8 cellular contexts compared by ENCODE assay signal in the genomic region with DNA sequence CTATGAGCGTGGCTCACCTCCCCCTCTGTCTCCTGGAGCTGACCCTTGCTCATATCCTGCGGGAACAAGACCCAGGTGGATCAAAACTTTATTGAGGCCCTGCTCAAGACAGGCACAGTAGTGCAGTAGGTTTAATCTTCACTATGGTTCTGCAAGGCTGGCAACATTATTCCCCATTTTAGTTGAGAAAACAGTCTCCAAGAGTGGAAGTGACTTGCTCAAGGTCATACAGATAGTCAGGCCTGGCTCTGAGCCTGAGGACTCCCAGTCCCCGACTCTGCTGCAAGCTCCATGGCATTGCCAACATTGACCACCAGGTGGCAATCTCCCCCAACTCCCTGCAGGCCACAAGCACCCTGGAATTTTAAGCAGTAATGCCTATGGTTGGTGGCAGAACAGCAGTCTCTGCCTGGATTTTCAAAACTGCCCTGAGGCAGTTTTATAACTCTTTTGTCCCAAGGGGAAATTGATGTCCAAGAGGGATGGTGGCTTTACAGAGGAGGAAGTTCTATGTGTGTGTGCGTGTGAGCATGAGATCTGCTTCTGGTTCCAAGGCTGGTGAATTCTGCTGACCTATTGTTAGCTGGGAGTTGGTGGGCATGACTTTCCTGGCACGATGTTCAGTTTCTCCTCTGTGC. TPM values are rescaled to one million over a fixed set of nuclear protein-coding genes. Genes with fewer than 3 reads are reported as not detected.
DNase-seq lines count a peak whose midpoint lies in the region; ATAC-seq and TF ChIP-seq lines count a peak whose summit lies in the region.

No MANE protein-coding gene starts in this region.

- H4K20me1 ChIP-seq in DND-41 (ENCODE audit: insufficient read depth, low read length): no peaks in the 10 kb centered on the region

- H3K27me3 ChIP-seq in DND-41 (ENCODE audit: insufficient read depth, low read length, poor library complexity) (no peaks in the 10 kb centered on the region), right cardiac atrium (ENCODE audit: control insufficient read depth, insufficient read depth) (no peaks in the 10 kb centered on the region)

- H3K4me2 ChIP-seq in DND-41 (ENCODE audit: insufficient read depth, low read length): no peak overlapping the region

- H3K27ac ChIP-seq in DND-41 (ENCODE audit: low read length): no peak overlapping the region
- peak overlapping the region; percentile 93 for H3K27ac ChIP-seq in angular gyrus (ENCODE audit: low read depth, low read length)
- peak overlapping the region; percentile 25 for H3K27ac ChIP-seq in right cardiac atrium (ENCODE audit: low read length)

- DNase-seq in DND-41: peak; percentile 80
- peak; percentile 70 for DNase-seq in HCEC 1CT
- peak; percentile 53 for DNase-seq in NCI-H1436 (lab: John Stamatoyannopoulos, UW)
- DNase-seq in T-helper 2 cell: peak; percentile 29 to 70 (median 57)
- DNase-seq in right cardiac atrium: peak; percentile 72 to 90 (median 87)
- peak; percentile 87 for DNase-seq in sciatic nerve (ENCODE audit: low spot score)

- H3K4me3 ChIP-seq in DND-41 (ENCODE audit: low read depth in 1 of 2, low read length in 2 of 2) (no peak overlapping the region), right cardiac atrium (ENCODE audit: low read length) (no peak overlapping the region)

- H3K79me2 ChIP-seq in DND-41 (ENCODE audit: insufficient read depth, low read length): no peaks in the 10 kb centered on the region

- WGBS in right cardiac atrium: 50% methylated on average over 5 of the region's 5 CpGs

- H3K4me1 ChIP-seq in DND-41 (ENCODE audit: insufficient read depth, low read length): no peaks in the 10 kb centered on the region
- H3K4me1 ChIP-seq in right cardiac atrium (ENCODE audit: control insufficient read depth, insufficient read depth, low read length): peaks cover 2% of the 10 kb centered on the region

- intact Hi-C loops in right cardiac atrium (cut with DNase I) (loop anchor here in 2 of 4 donors (10.0 kb wide), 1 partner anchor 222 kb away; a partner anchor contains a TSS), sciatic nerve (cut with DNase I) (no loop called here)

- H2AFZ ChIP-seq in DND-41 (ENCODE audit: low read depth, low read length): no peak overlapping the region

- TF ChIP-seq CTCF in DND-41 (IDR thresholded peaks at IDR 0.05; ENCODE audit: borderline replicate concordance, extremely low read depth, low read length, poor library complexity, severe bottlenecking): peak; percentile 98

- H3K9ac ChIP-seq in DND-41 (ENCODE audit: low read depth, low read length): no peak overlapping the region

- no peaks in the 10 kb centered on the region for H3K9me3 ChIP-seq in DND-41 (ENCODE audit: insufficient read depth, low read length, severe bottlenecking)
- H3K9me3 ChIP-seq in right cardiac atrium (ENCODE audit: control insufficient read depth, low read length): no peaks in the 10 kb centered on the region

- ATAC-seq in DND-41 (ENCODE audit: insufficient read depth, low read depth) (peak; percentile 97), right cardiac atrium (peak; percentile 79 to 91), sciatic nerve (peak; percentile 91), HG03039 (IDR thresholded peaks at IDR 0.05; ENCODE audit: unreplicated experiment) (no peak)

- no peaks in the 10 kb centered on the region for H3K36me3 ChIP-seq in DND-41 (ENCODE audit: insufficient read depth, low read length)

RNA-seq across cellular contexts. Expression of a gene that starts 34.1 kb away (rescaled TPM):
- total RNA-seq in right cardiac atrium (1 to 10 TPM; 3.6 to 7.2 (median 4.9) TPM), sciatic nerve (7.5 TPM)
- polyA plus RNA-seq in right cardiac atrium: 5.2 TPM
